Comparison of ENCODE assay signal across 14 cellular contexts in the genomic region with DNA sequence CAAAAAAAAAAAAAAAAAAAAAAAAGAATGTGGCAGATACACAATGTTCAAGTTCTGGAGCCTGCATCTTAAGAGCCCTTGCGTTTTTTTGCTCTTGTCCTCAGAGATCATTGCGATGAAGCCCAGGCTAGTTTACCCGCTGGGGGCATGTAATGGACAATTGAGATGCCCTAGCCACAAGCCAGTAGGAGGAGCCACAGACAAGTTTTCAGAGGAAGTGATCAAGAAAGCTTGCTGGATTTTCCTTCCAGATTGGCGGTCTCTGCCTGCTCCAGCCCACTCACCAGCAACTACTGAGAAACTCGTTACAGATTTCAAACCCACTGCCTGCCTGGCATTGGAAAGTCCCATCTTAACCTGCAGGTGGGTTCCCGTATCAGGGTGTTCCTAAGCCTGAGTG.
DNase-seq lines count a peak whose midpoint lies in the region; ATAC-seq and TF ChIP-seq lines count a peak whose summit lies in the region.
"Had no signal": no experiment of that assay in that cellular context is flagged by ENCODE, and none has a peak within 500 bp of the region (broad histone marks: within the 10 kb centered on the region; RNA-seq: fewer than 3 reads in every experiment).

No MANE protein-coding gene starts in this region.

- peaks cover 16% of the 10 kb centered on the region for H3K4me1 Mint-ChIP-seq in stimulated activated naive CD8-positive, alpha-beta T cell treated with anti-CD3 and anti-CD28 coated beads, Interleukin-15, amount 100 ng/mL, for 72 hours
- H3K4me1 Mint-ChIP-seq in central memory CD8-positive, alpha-beta T cell, result peaks cover 27% of the 10 kb centered on the region
- H3K4me1 Mint-ChIP-seq in Calu3 (ENCODE audit: low read depth, unreplicated experiment), result no peaks in the 10 kb centered on the region
- H3K4me1 Mint-ChIP-seq in activated naive CD4-positive, alpha-beta T cell treated with anti-CD3 and anti-CD28 coated beads, Interleukin-2, amount 10 ng/mL, durations not matched to agents 7 days and 5 days, result no peaks in the 10 kb centered on the region

- TF ChIP-seq CTCF in Calu3 (IDR thresholded peaks at IDR 0.05; ENCODE audit: unreplicated experiment), result no peak

- BruUV-seq in Calu3 (replicated peaks; lab: Mats Ljungman, UMichigan), result no TSS peak

- H3K36me3 Mint-ChIP-seq in central memory CD8-positive, alpha-beta T cell (ENCODE audit: insufficient read depth), result peaks cover 2% of the 10 kb centered on the region
- H3K36me3 Mint-ChIP-seq in Calu3 (ENCODE audit: insufficient read depth, unreplicated experiment), result no peaks in the 10 kb centered on the region
- no peaks in the 10 kb centered on the region for H3K36me3 Mint-ChIP-seq in activated naive CD4-positive, alpha-beta T cell treated with anti-CD3 and anti-CD28 coated beads, Interleukin-2, amount 10 ng/mL, durations not matched to agents 7 days and 5 days

- intact Hi-C loops in Calu3 (cut with micrococcal nuclease; ENCODE audit: unreplicated experiment), result no loop called here

- H3K4me3 Mint-ChIP-seq in stimulated activated naive CD8-positive, alpha-beta T cell treated with anti-CD3 and anti-CD28 coated beads, Interleukin-15, amount 100 ng/mL, for 72 hours, result no peak overlapping the region
- H3K4me3 Mint-ChIP-seq in central memory CD8-positive, alpha-beta T cell, result peak overlapping the region; percentile 21
- H3K4me3 Mint-ChIP-seq in Calu3 (ENCODE audit: low read depth, unreplicated experiment), result no peak overlapping the region
- no peak overlapping the region for H3K4me3 Mint-ChIP-seq in activated naive CD4-positive, alpha-beta T cell treated with anti-CD3 and anti-CD28 coated beads, Interleukin-2, amount 10 ng/mL, durations not matched to agents 7 days and 5 days

- ATAC-seq in stimulated activated naive CD8-positive, alpha-beta T cell treated with anti-CD3 and anti-CD28 coated beads, Interleukin-15, Interleukin-2, amounts not matched to agents 100 U/mL and 50 U/mL, for 24 hours, result peak; percentile 28
- no peak for ATAC-seq in stimulated activated naive CD8-positive, alpha-beta T cell treated with anti-CD3 and anti-CD28 coated beads, Interleukin-15, amount 100 ng/mL, for 72 hours
- ATAC-seq in central memory CD8-positive, alpha-beta T cell (replicated peaks; ENCODE audit: extremely low read depth, poor library complexity, severe bottlenecking), result peak; percentile 40
- ATAC-seq in HG03196 (IDR thresholded peaks at IDR 0.05; ENCODE audit: unreplicated experiment) (no peak), GM19452 (IDR thresholded peaks at IDR 0.05; ENCODE audit: unreplicated experiment) (no peak)
- ATAC-seq: mucosa of descending colon had no signal

- H3K27ac Mint-ChIP-seq in stimulated activated naive CD8-positive, alpha-beta T cell treated with anti-CD3 and anti-CD28 coated beads, Interleukin-15, amount 100 ng/mL, for 72 hours, result peak overlapping the region in 1 of 2 donors; percentile 45
- peak overlapping the region; percentile 59 for H3K27ac Mint-ChIP-seq in central memory CD8-positive, alpha-beta T cell (ENCODE audit: low read depth)
- no peak overlapping the region for H3K27ac Mint-ChIP-seq in Calu3 (ENCODE audit: unreplicated experiment)
- no peak overlapping the region for H3K27ac Mint-ChIP-seq in activated naive CD4-positive, alpha-beta T cell treated with anti-CD3 and anti-CD28 coated beads, Interleukin-2, amount 10 ng/mL, durations not matched to agents 7 days and 5 days

- peaks cover 0 to 8% of the 10 kb centered on the region in 2 donors for H3K9me3 Mint-ChIP-seq in stimulated activated naive CD8-positive, alpha-beta T cell treated with anti-CD3 and anti-CD28 coated beads, Interleukin-15, amount 100 ng/mL, for 72 hours
- H3K9me3 Mint-ChIP-seq in central memory CD8-positive, alpha-beta T cell, result no peaks in the 10 kb centered on the region
- H3K9me3 Mint-ChIP-seq in Calu3 (ENCODE audit: low read depth, unreplicated experiment), result no peaks in the 10 kb centered on the region
- H3K9me3 Mint-ChIP-seq in activated naive CD4-positive, alpha-beta T cell treated with anti-CD3 and anti-CD28 coated beads, Interleukin-2, amount 10 ng/mL, durations not matched to agents 7 days and 5 days, result no peaks in the 10 kb centered on the region

- no peaks in the 10 kb centered on the region for H3K27me3 Mint-ChIP-seq in stimulated activated naive CD8-positive, alpha-beta T cell treated with anti-CD3 and anti-CD28 coated beads, Interleukin-15, amount 100 ng/mL, for 72 hours
- H3K27me3 Mint-ChIP-seq in central memory CD8-positive, alpha-beta T cell, result no peaks in the 10 kb centered on the region
- H3K27me3 Mint-ChIP-seq in Calu3 (ENCODE audit: unreplicated experiment), result peaks cover 7% of the 10 kb centered on the region
- H3K27me3 Mint-ChIP-seq in activated naive CD4-positive, alpha-beta T cell treated with anti-CD3 and anti-CD28 coated beads, Interleukin-2, amount 10 ng/mL, durations not matched to agents 7 days and 5 days, result no peaks in the 10 kb centered on the region

- DNase-seq in stimulated activated naive CD8-positive, alpha-beta T cell treated with anti-CD3 and anti-CD28 coated beads, Interleukin-15, Interleukin-2, amounts not matched to agents 100 U/mL and 50 U/mL, for 24 hours, result no peak
- DNase-seq in stimulated activated naive CD8-positive, alpha-beta T cell treated with anti-CD3 and anti-CD28 coated beads, Interleukin-15, amount 100 ng/mL, for 72 hours, result no peak
- DNase-seq in MV-4-11 (lab: John Stamatoyannopoulos, UW) (peak; percentile 45), Calu3 (no peak)
- DNase-seq in central memory CD8-positive, alpha-beta T cell (ENCODE audit: low spot score in 2 of 2), result no peak
- no peak for DNase-seq in activated naive CD4-positive, alpha-beta T cell treated with anti-CD3 and anti-CD28 coated beads, Interleukin-2, amount 10 ng/mL, durations not matched to agents 7 days and 5 days
- DNase-seq: activated CD8-positive, alpha-beta memory T cell treated with anti-CD3 and anti-CD28 coated beads, Interleukin-2, amount 50 U/mL, for 4 hours; aorta; NCI-H1417 treated with DMSO at 0.1 percent for 48 hours; NK-92 treated with Interleukin-12 subunit alpha and Interleukin-12 subunit beta, amount 100 ng/mL, for 24 hours; retina had no signal

- CTCF ChIA-PET in Calu3 (lab: Charles Lee), result interaction anchor here (0.7 to 1.2 kb wide), 2 partner anchors 48 to 195 kb away, joined by 3 to 7 read pairs; no protein-coding TSS in a partner anchor
- CTCF ChIA-PET in activated naive CD4-positive, alpha-beta T cell treated with anti-CD3 and anti-CD28 coated beads, Interleukin-2, amount 10 ng/mL, durations not matched to agents 7 days and 5 days (lab: Charles Lee), result no interaction called here

Comparison
In these comparisons a context has a peak if more than half of its experiments do, and no peak if none do; other contexts are left out.
1. ATAC-seq: peak in stimulated activated naive CD8-positive, alpha-beta T cell treated with anti-CD3 and anti-CD28 coated beads, Interleukin-15, Interleukin-2, amounts not matched to agents 100 U/mL and 50 U/mL, for 24 hours (single experiment) and central memory CD8-positive, alpha-beta T cell (single experiment); none in stimulated activated naive CD8-positive, alpha-beta T cell treated with anti-CD3 and anti-CD28 coated beads, Interleukin-15, amount 100 ng/mL, for 72 hours (single experiment), HG03196 (single experiment) and GM19452 (single experiment).